Comparison of ENCODE assay signal across 9 cellular contexts in genomic region chr1:172185206-172185605, GRCh38.
DNase-seq lines count a peak whose midpoint lies in the region; ATAC-seq and TF ChIP-seq lines count a peak whose summit lies in the region.
"Had no signal": no experiment of that assay in that cellular context is flagged by ENCODE, and none has a peak within 500 bp of the region (broad histone marks: within the 10 kb centered on the region; RNA-seq: fewer than 3 reads in every experiment).

No MANE protein-coding gene starts in this region.

- no peaks in the 10 kb centered on the region for H3K27me3 Mint-ChIP-seq in mesothelial cell of epicardium (ENCODE audit: low read depth)

- peak; percentile 58 for ATAC-seq in GM18907 (IDR thresholded peaks at IDR 0.05; ENCODE audit: unreplicated experiment)
- peak; percentile 47 for ATAC-seq in HG02759 (IDR thresholded peaks at IDR 0.05; ENCODE audit: unreplicated experiment)
- no peak for ATAC-seq in left lobe of liver
- no peak for ATAC-seq in sciatic nerve

- no peak for TF ChIP-seq CTCF in mesothelial cell of epicardium (IDR thresholded peaks at IDR 0.05; ENCODE audit: unreplicated experiment)

- peaks cover 8% of the 10 kb centered on the region for H3K9me3 Mint-ChIP-seq in mesothelial cell of epicardium

- H3K4me1 Mint-ChIP-seq in mesothelial cell of epicardium: peaks cover 50% of the 10 kb centered on the region

- intact Hi-C loops in sciatic nerve (cut with DNase I): no loop called here

- H3K27ac Mint-ChIP-seq in mesothelial cell of epicardium: peak overlapping the region; percentile 73

- peak; percentile 44 for DNase-seq in NCI-H69 (lab: John Stamatoyannopoulos, UW)
- DNase-seq in mesothelial cell of epicardium (ENCODE audit: low spot score in 2 of 2, unreplicated experiment in 2 of 2): no peak
- no peak for DNase-seq in A172 (ENCODE audit: low spot score)
- DNase-seq in effector CD4-positive, alpha-beta T cell: no peak
- no peak for DNase-seq in left lobe of liver (ENCODE audit: low spot score)
- no peak for DNase-seq in sciatic nerve (ENCODE audit: low spot score)
- DNase-seq: activated CD4-positive, alpha-beta T cell treated with anti-CD3 and anti-CD28 coated beads for 48 hours had no signal

- peaks cover 4% of the 10 kb centered on the region for H3K36me3 Mint-ChIP-seq in mesothelial cell of epicardium

- H3K4me3 Mint-ChIP-seq in mesothelial cell of epicardium: no peak overlapping the region

Comparison
In these comparisons a context has a peak if more than half of its experiments do, and no peak if none do; other contexts are left out.
1. ATAC-seq: peak in GM18907 (single experiment) and HG02759 (single experiment); none in left lobe of liver (single experiment) and sciatic nerve (single experiment).